23 cellular contexts compared by ENCODE assay signal in the genomic region with DNA sequence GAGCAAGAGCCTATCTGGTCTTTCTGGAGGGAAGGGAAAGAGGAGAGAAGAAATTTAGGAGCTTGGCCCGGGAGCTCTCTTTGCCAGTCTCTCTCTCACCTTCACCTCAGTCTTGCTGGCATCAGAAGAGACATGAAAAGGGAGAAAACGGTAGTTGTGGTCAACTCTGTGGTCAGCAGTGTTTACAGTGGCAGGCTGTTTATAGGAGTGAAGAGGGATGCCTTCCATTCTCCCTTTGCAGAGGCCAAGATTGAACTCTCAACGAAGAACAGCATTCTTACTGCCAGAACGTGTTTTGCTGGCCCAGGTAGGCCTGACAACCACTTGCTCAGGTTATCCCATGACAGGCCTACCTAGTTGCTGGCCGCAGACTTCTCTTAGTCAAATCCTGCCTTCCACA.
DNase-seq lines count a peak whose midpoint lies in the region; ATAC-seq, FAIRE-seq and TF ChIP-seq lines count a peak whose summit lies in the region.
"Had no signal": no experiment of that assay in that cellular context is flagged by ENCODE, and none has a peak within 500 bp of the region (broad histone marks: within the 10 kb centered on the region; RNA-seq: fewer than 3 reads in every experiment).

No MANE protein-coding gene starts in this region.

- no peaks in the 10 kb centered on the region for H3K9me2 ChIP-seq in SK-N-SH

- H3K27me3 Mint-ChIP-seq in astrocyte (ENCODE audit: low read depth, unreplicated experiment), result peaks cover 24% of the 10 kb centered on the region

- H3K4me2 ChIP-seq in astrocyte (ENCODE audit: low read length), result no peak overlapping the region
- no peak overlapping the region for H3K4me2 ChIP-seq in SK-N-SH

- DNase-seq in SKM-1 treated with dmso at 0.1 percent for 144 hours (lab: John Stamatoyannopoulos, UW; ENCODE audit: unreplicated experiment) (peak; percentile 0), SKM-1 (lab: John Stamatoyannopoulos, UW; ENCODE audit: unreplicated experiment) (no peak), NB4 (ENCODE audit: low read depth) (peak; percentile 46), astrocyte (ENCODE audit: low read depth) (no peak), urothelium cell line (ENCODE audit: low spot score) (peak; percentile 44), left lobe of liver (ENCODE audit: low spot score) (no peak), SK-N-SH (no peak), inferior parietal cortex (ENCODE audit: extremely low spot score) (no peak)
- DNase-seq: DMS79 treated with DMSO at 0.1 percent for 48 hours, Kasumi-1, NCI-H1105 treated with DMSO at 0.1 percent for 48 hours, NCI-H1694, NCI-H2081, NCI-H2171, NCI-H345, NCI-H524 treated with DMSO at 0.1 percent for 48 hours, NCI-H82 had no signal

- peak overlapping the region; percentile 59 for H3K27ac Mint-ChIP-seq in astrocyte (ENCODE audit: unreplicated experiment)
- H3K27ac Mint-ChIP-seq: CD14-positive monocyte had no signal

- no peaks in the 10 kb centered on the region for H3K9me3 Mint-ChIP-seq in astrocyte (ENCODE audit: unreplicated experiment)

- H3K9me3 ChIP-seq in astrocyte (ENCODE audit: insufficient read depth, low read depth, low read length) (no peaks in the 10 kb centered on the region), SK-N-SH (no peaks in the 10 kb centered on the region)

- no peaks in the 10 kb centered on the region for H3F3A ChIP-seq in SK-N-SH (replicated peaks; ENCODE audit: insufficient read depth)

- CTCF ChIA-PET in SK-N-SH (lab: Yijun Ruan, JAX), result interaction anchor here (1.3 to 1.5 kb wide), 2 partner anchors 156 to 234 kb away, joined by 3 read pairs; no protein-coding TSS in a partner anchor

- H3K4me3 ChIP-seq in NB4 (ENCODE audit: low read depth, low read length), result no peak overlapping the region
- H3K4me3 ChIP-seq in astrocyte (ENCODE audit: insufficient read depth, low read depth, low read length), result no peak overlapping the region
- no peak overlapping the region for H3K4me3 ChIP-seq in SK-N-SH (ENCODE audit: low read depth in 2 of 2, low read length in 1 of 2)
- H3K4me3 ChIP-seq: GM12878 had no signal

- H3K79me2 ChIP-seq in astrocyte (ENCODE audit: insufficient read depth, low read length) (no peaks in the 10 kb centered on the region), SK-N-SH (ENCODE audit: insufficient read depth) (no peaks in the 10 kb centered on the region)

- ATAC-seq in left lobe of liver, result no peak
- ATAC-seq: GM12878, Right ventricle myocardium inferior had no signal

- no peak overlapping the region for H3K27ac ChIP-seq in astrocyte (ENCODE audit: low read depth, low read length)
- no peak overlapping the region for H3K27ac ChIP-seq in SK-N-SH (ENCODE audit: low read depth in 2 of 2, low read length in 1 of 2)

- FAIRE-seq in astrocyte (lab: Jason Lieb, UNC), result no peak
- no peak for FAIRE-seq in urothelium cell line (lab: Jason Lieb, UNC)
- FAIRE-seq: A204.1, GM12878, H1, RCC 7860 had no signal

- no peaks in the 10 kb centered on the region for H3K36me3 ChIP-seq in astrocyte (ENCODE audit: insufficient read depth, low read length)
- no peaks in the 10 kb centered on the region for H3K36me3 ChIP-seq in SK-N-SH (replicated peaks in 1 of 2; ENCODE audit: control insufficient read depth in 1 of 2, insufficient read depth in 2 of 2, low read length in 1 of 2)

- TF ChIP-seq RAD21 in SK-N-SH (IDR thresholded peaks at IDR 0.05; ENCODE audit: low read length), result no peak

- peaks cover 5% of the 10 kb centered on the region for H3K4me1 Mint-ChIP-seq in astrocyte (ENCODE audit: low read depth, unreplicated experiment)
- H3K4me1 Mint-ChIP-seq: CD14-positive monocyte had no signal

- POLR2A ChIA-PET in SK-N-SH (lab: Yijun Ruan, JAX), result no interaction called here

- no peak for TF ChIP-seq POLR2A in NB4 (IDR thresholded peaks at IDR 0.05; ENCODE audit: extremely low read depth, insufficient read length)

- 41% methylated on average over 5 of the region's 5 CpGs for WGBS in SK-N-SH (ENCODE audit: low lambda C conversion rate)

- H3K9ac ChIP-seq in astrocyte (ENCODE audit: low read length), result no peak overlapping the region
- H3K9ac ChIP-seq in SK-N-SH, result no peak overlapping the region

- H3K4me3 Mint-ChIP-seq in astrocyte (ENCODE audit: unreplicated experiment), result no peak overlapping the region
- H3K4me3 Mint-ChIP-seq: CD14-positive monocyte had no signal

- TF ChIP-seq CTCF in NB4 (IDR thresholded peaks at IDR 0.05; ENCODE audit: low read depth, low read length) (no peak), astrocyte (IDR thresholded peaks at IDR 0.05; ENCODE audit: insufficient read depth, low read depth, low read length) (no peak), SK-N-SH (IDR thresholded peaks at IDR 0.05) (no peak)

- H2AFZ ChIP-seq in astrocyte (ENCODE audit: low read depth, low read length) (no peak overlapping the region), SK-N-SH (ENCODE audit: low read depth) (no peak overlapping the region)

- TF ChIP-seq EP300 in SK-N-SH (IDR thresholded peaks at IDR 0.05; ENCODE audit: borderline replicate concordance in 1 of 2, low read depth in 1 of 2, low read length in 1 of 2), result no peak

- no peaks in the 10 kb centered on the region for H3K36me3 Mint-ChIP-seq in astrocyte (ENCODE audit: low read depth, unreplicated experiment)
- H3K36me3 Mint-ChIP-seq: CD14-positive monocyte had no signal

- peaks cover 2% of the 10 kb centered on the region for H3K27me3 ChIP-seq in astrocyte (ENCODE audit: insufficient read depth, low read length)
- no peaks in the 10 kb centered on the region for H3K27me3 ChIP-seq in SK-N-SH (ENCODE audit: insufficient read depth)

- H3K4me1 ChIP-seq in astrocyte (ENCODE audit: insufficient read depth, low read length) (no peaks in the 10 kb centered on the region), SK-N-SH (ENCODE audit: control insufficient read depth in 1 of 2, insufficient read depth in 2 of 2, low read depth in 1 of 2, low read length in 1 of 2) (no peaks in the 10 kb centered on the region)

- H4K20me1 ChIP-seq in astrocyte (ENCODE audit: insufficient read depth, low read length) (no peaks in the 10 kb centered on the region), SK-N-SH (ENCODE audit: insufficient read depth) (no peaks in the 10 kb centered on the region)

TF ChIP-seq in SK-N-SH, 30 proteins besides CTCF, POLR2A, EP300 and RAD21:
- TF ChIP-seq GATA2 (CRISPR knock-in tag; IDR thresholded peaks at IDR 0.05) (no peak), CHD2 (IDR thresholded peaks at IDR 0.05; ENCODE audit: low read length, partially characterized antibody) (no peak)

Comparison
In these comparisons a context has a peak if more than half of its experiments do, and no peak if none do; other contexts are left out.
1. DNase-seq: peak in SKM-1 treated with dmso at 0.1 percent for 144 hours (single experiment), NB4 (single experiment) and urothelium cell line (single experiment); none in SKM-1 (single experiment), astrocyte (single experiment), left lobe of liver (single experiment), SK-N-SH (single experiment) and inferior parietal cortex (single experiment).